In genomic region chr2:150809083-150809482, GRCh38 we compare ENCODE assay signal across 2 cellular contexts.
TF ChIP-seq lines count a peak whose summit lies in the region.

No MANE protein-coding gene starts in this region.

TF ChIP-seq in GM23338, 12 proteins besides CTCF, POLR2A, EP300 and RAD21 (continued from another document):
- TF ChIP-seq EZH2phosphoT487 (IDR thresholded peaks at IDR 0.05; ENCODE audit: unreplicated experiment) (no peak), REST (IDR thresholded peaks at IDR 0.05; ENCODE audit: unreplicated experiment) (no peak), POLR2AphosphoS5 (IDR thresholded peaks at IDR 0.05; ENCODE audit: low read depth) (no peak), STAT1 (IDR thresholded peaks at IDR 0.05; ENCODE audit: unreplicated experiment) (no peak), ETS1 (IDR thresholded peaks at IDR 0.05) (no peak), ZNF462 (CRISPR knock-in tag; IDR thresholded peaks at IDR 0.05) (no peak), ZNF114 (CRISPR knock-in tag; IDR thresholded peaks at IDR 0.05) (no peak), JUNB (IDR thresholded peaks at IDR 0.05; ENCODE audit: unreplicated experiment) (no peak)

TF ChIP-seq in H1, 55 proteins besides CTCF, POLR2A, EP300 and RAD21 (continued from another document):
- no peak for TF ChIP-seq NANOG (IDR thresholded peaks at IDR 0.05; ENCODE audit: insufficient read depth, low read depth, low read length, poor library complexity, severe bottlenecking)
- TF ChIP-seq SRF (IDR thresholded peaks at IDR 0.05; ENCODE audit: low read depth, low read length): no peak
